Comparison of ENCODE assay signal across 22 cellular contexts in the genomic region with DNA sequence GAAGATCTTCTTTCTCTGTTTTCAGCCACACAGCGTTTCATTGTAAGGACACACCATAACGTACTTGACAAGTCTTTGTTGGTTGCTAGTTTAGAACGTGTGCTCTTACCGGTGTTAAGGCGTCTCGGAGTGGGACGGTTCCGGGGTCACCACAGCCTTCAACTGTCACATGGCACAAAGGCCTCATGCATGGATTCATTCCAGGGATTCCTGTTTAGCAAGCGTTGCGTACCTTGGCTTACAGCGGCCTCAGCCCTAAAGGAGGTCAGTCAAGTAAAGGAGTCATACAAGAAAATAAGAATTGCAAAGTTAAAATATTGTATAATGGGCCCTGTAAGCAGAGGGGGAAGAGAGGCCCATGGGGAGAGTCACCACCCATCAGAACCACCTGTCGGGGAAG. TPM values are rescaled to one million over a fixed set of nuclear protein-coding genes. Genes with fewer than 3 reads are reported as not detected.
DNase-seq lines count a peak whose midpoint lies in the region; ATAC-seq, FAIRE-seq and TF ChIP-seq lines count a peak whose summit lies in the region.
"Had no signal": no experiment of that assay in that cellular context is flagged by ENCODE, and none has a peak within 500 bp of the region (broad histone marks: within the 10 kb centered on the region; RNA-seq: fewer than 3 reads in every experiment).

No MANE protein-coding gene starts in this region.

- H2BK12ac ChIP-seq in neuronal stem cell (ENCODE audit: low read length), result no peak overlapping the region

- TF ChIP-seq EP300 in HepG2 (IDR thresholded peaks at IDR 0.05; ENCODE audit: low read depth in 2 of 2, low read length in 2 of 2), result no peak
- TF ChIP-seq EP300 in HepG2 (CRISPR knock-in tag; IDR thresholded peaks at IDR 0.05; ENCODE audit: borderline replicate concordance), result no peak

- H3K9me3 ChIP-seq in HepG2 (ENCODE audit: low read length) (no peaks in the 10 kb centered on the region), right lobe of liver (no peaks in the 10 kb centered on the region), neuronal stem cell (replicated peaks in 1 of 2; ENCODE audit: control insufficient read depth in 2 of 2, insufficient read depth in 1 of 2, low read depth in 1 of 2, low read length in 2 of 2) (no peaks in the 10 kb centered on the region)
- H3K9me3 ChIP-seq: A549 had no signal

- H3K27ac ChIP-seq in HepG2 (ENCODE audit: extremely low read length, insufficient read depth, low read length), result no peak overlapping the region
- no peak overlapping the region for H3K27ac ChIP-seq in right lobe of liver
- no peak overlapping the region for H3K27ac ChIP-seq in neuronal stem cell (replicated peaks; ENCODE audit: low read length)
- H3K27ac ChIP-seq: 22Rv1, A549, C4-2B had no signal

- no peak for TF ChIP-seq POLR2A in HepG2 (IDR thresholded peaks at IDR 0.05; ENCODE audit: insufficient read depth in 1 of 2, low read depth in 2 of 2, low read length in 2 of 2)
- TF ChIP-seq POLR2A in right lobe of liver (IDR thresholded peaks at IDR 0.05), result no peak

- no peak overlapping the region for H3K14ac ChIP-seq in neuronal stem cell (ENCODE audit: low read length)

- BruUV-seq in HepG2 (replicated peaks; lab: Mats Ljungman, UMichigan), result no TSS peak

- DNase-seq in HepG2 (ENCODE audit: low spot score) (no peak), right lobe of liver (no peak), kidney tubule cell (ENCODE audit: low spot score) (peak; percentile 31), neuronal stem cell (ENCODE audit: low spot score) (no peak), posterior vena cava (ENCODE audit: low spot score) (no peak), HK-2 (ENCODE audit: unreplicated experiment) (no peak)
- no peak for DNase-seq in activated T-cell treated with anti-CD3 and anti-CD28 coated beads, Interleukin-2, amount 50 U/mL, for 48 hours
- DNase-seq: AML-193; CD4-positive, alpha-beta memory T cell; HCEC 1CT had no signal

- H3K9ac ChIP-seq in HepG2 (ENCODE audit: insufficient read depth, low read depth, low read length), result no peak overlapping the region
- H3K9ac ChIP-seq in neuronal stem cell (ENCODE audit: low read depth, low read length, poor library complexity), result no peak overlapping the region

- H3K23ac ChIP-seq in neuronal stem cell (ENCODE audit: low read depth, low read length, poor library complexity), result no peak overlapping the region

- no peak for TF ChIP-seq RAD21 in HepG2 (CRISPR knock-in tag; IDR thresholded peaks at IDR 0.05)

- POLR2A ChIA-PET in HepG2 (lab: Yijun Ruan, JAX), result no interaction called here

- ATAC-seq in HepG2 (peak; percentile 37; the same call in 2 of the 3 replicates), right lobe of liver (no peak), HG03159 (IDR thresholded peaks at IDR 0.05; ENCODE audit: unreplicated experiment) (no peak)
- ATAC-seq: A549, GM23338 had no signal

- H3K79me2 ChIP-seq in HepG2 (ENCODE audit: insufficient read depth, low read length), result no peaks in the 10 kb centered on the region

- H3K4ac ChIP-seq in neuronal stem cell (ENCODE audit: low read length), result no peak overlapping the region

- in situ Hi-C loops in HepG2 (cut with HindIII; ENCODE audit: extremely low pct_ligation_motif_present, low pct_unique_long_range_greater_than_20kb), result no loop called here

- TF ChIP-seq CTCF in HepG2 (CRISPR knock-in tag; IDR thresholded peaks at IDR 0.05) (no peak), right lobe of liver (IDR thresholded peaks at IDR 0.05) (no peak)

- H3K4me2 ChIP-seq in HepG2 (ENCODE audit: low read depth, low read length) (peak overlapping the region; percentile 35; the same call in 1 of the 2 replicates), neuronal stem cell (ENCODE audit: insufficient read depth, low read length, poor library complexity, severe bottlenecking) (no peak overlapping the region)
- H3K4me2 ChIP-seq: A549, GM23338 had no signal

- WGBS in HepG2 (ENCODE audit: low lambda C conversion rate), result 23% methylated on average over 12 of the region's 12 CpGs
- 90% methylated on average over 9 of the region's 12 CpGs for WGBS in right lobe of liver (ENCODE audit: insufficient coverage, low coverage, low lambda C conversion rate, missing lambda C conversion rate)
- no CpG with 5 or more reads among the region's 12 CpGs for WGBS in neuronal stem cell (ENCODE audit: extremely low coverage in 2 of 2, insufficient read length in 2 of 2, insufficient replicate concordance in 1 of 2), 2 donors

- no peak overlapping the region for H4K8ac ChIP-seq in neuronal stem cell (ENCODE audit: low read depth, low read length)

- no peak overlapping the region for H2BK15ac ChIP-seq in neuronal stem cell (ENCODE audit: low read length)

- no peak for FAIRE-seq in HepG2 (lab: Jason Lieb, UNC)
- FAIRE-seq: A549, D721Med, G401.6, GM12891, GM19239, H54 had no signal

- H3K4me1 ChIP-seq in HepG2 (ENCODE audit: insufficient read depth, low read length) (peaks cover 9% of the 10 kb centered on the region; the same call in 1 of the 2 replicates), right lobe of liver (no peaks in the 10 kb centered on the region), neuronal stem cell (ENCODE audit: control insufficient read depth in 2 of 2, insufficient read depth in 1 of 2, low read depth in 1 of 2, low read length in 2 of 2) (peaks cover 2% of the 10 kb centered on the region in 2 donors)

- H3K36me3 ChIP-seq in HepG2 (replicated peaks in 1 of 2; ENCODE audit: control insufficient read depth in 1 of 2, insufficient read depth in 2 of 2, low read length in 2 of 2) (no peaks in the 10 kb centered on the region), right lobe of liver (no peaks in the 10 kb centered on the region), neuronal stem cell (replicated peaks in 1 of 2; ENCODE audit: control insufficient read depth in 2 of 2, insufficient read depth in 2 of 2, low read length in 2 of 2) (no peaks in the 10 kb centered on the region)

- no peak overlapping the region for H2BK5ac ChIP-seq in neuronal stem cell (ENCODE audit: low read length)

- no peak overlapping the region for H2AK5ac ChIP-seq in neuronal stem cell (ENCODE audit: low read depth, low read length)

- CTCF ChIA-PET in HepG2 (lab: Yijun Ruan, JAX; ENCODE audit: low intra/inter-chr PET ratio, low total read pairs), result no interaction called here

- no peaks in the 10 kb centered on the region for H4K20me1 ChIP-seq in HepG2 (ENCODE audit: insufficient read depth, low read length)

- H4K91ac ChIP-seq in neuronal stem cell (ENCODE audit: low read depth, low read length, poor library complexity), result no peak overlapping the region

- H3K18ac ChIP-seq in neuronal stem cell (ENCODE audit: low read length), result no peak overlapping the region

- no peaks in the 10 kb centered on the region for H3K79me1 ChIP-seq in neuronal stem cell (ENCODE audit: low read depth, low read length)

- H3K27me3 ChIP-seq in HepG2 (ENCODE audit: control insufficient read depth in 1 of 2, insufficient read depth in 2 of 2, low read length in 2 of 2) (peaks cover 0 to 28% of the 10 kb centered on the region in 2 experiments; a peak in 3 of 5 replicates), right lobe of liver (no peaks in the 10 kb centered on the region), neuronal stem cell (ENCODE audit: control insufficient read depth in 3 of 3, insufficient read depth in 3 of 3, low read depth in 1 of 3, low read length in 3 of 3) (peaks cover 0 to 22% (median 0%) of the 10 kb centered on the region in 3 experiments)

- H2BK120ac ChIP-seq in neuronal stem cell (ENCODE audit: low read depth, low read length), result no peak overlapping the region

- H3K4me3 ChIP-seq in HepG2 (replicated peaks in 1 of 3; ENCODE audit: insufficient read depth in 1 of 3, low read depth in 2 of 3, low read length in 3 of 3) (no peak overlapping the region), right lobe of liver (no peak overlapping the region), neuronal stem cell (ENCODE audit: low read length in 2 of 2) (no peak overlapping the region)
- H3K4me3 ChIP-seq: A549, GM23338 had no signal

- H2AFZ ChIP-seq in HepG2 (ENCODE audit: low read length) (no peak overlapping the region), neuronal stem cell (ENCODE audit: low read length) (peak overlapping the region; percentile 10)
- H2AFZ ChIP-seq: GM23338 had no signal

- intact Hi-C loops in HepG2 (cut with micrococcal nuclease; ENCODE audit: unreplicated experiment), result no loop called here
- intact Hi-C loops in right lobe of liver (cut with DNase I), result no loop called here
- intact Hi-C loops in posterior vena cava (cut with DNase I), result no loop called here

TF ChIP-seq in HepG2, 621 proteins besides CTCF, POLR2A, EP300 and RAD21:
- TF ChIP-seq LCORL (IDR thresholded peaks at IDR 0.05), result no peak
- no peak for TF ChIP-seq LCORL (CRISPR knock-in tag; IDR thresholded peaks at IDR 0.05)
- TF ChIP-seq KLF15 (CRISPR knock-in tag; IDR thresholded peaks at IDR 0.05; ENCODE audit: borderline replicate concordance), result no peak
- peak; percentile 72 for TF ChIP-seq TEAD3 (CRISPR knock-in tag; optimal IDR thresholded peaks at IDR 0.05; ENCODE audit: borderline replicate concordance)

RNA-seq across cellular contexts. Expression of a gene that starts 2.2 kb away (rescaled TPM):
- not detected in 2 replicates for total RNA-seq in HepG2 (2016; rRNA removed; fragmentation: Illumina TruSeq; extraction: Trizol)
- not detected in 2 replicates for total RNA-seq in HepG2 (2016; cell fraction: cytosol; rRNA removed; fragmentation: Illumina TruSeq; extraction: Trizol; ENCODE audit: low read depth)
- total RNA-seq in HepG2 (2016; cell fraction: insoluble cytoplasmic fraction; rRNA removed; fragmentation: Illumina TruSeq; extraction: Trizol), result not detected in 2 replicates
- not detected in 2 replicates for total RNA-seq in HepG2 (2016; cell fraction: membrane; rRNA removed; fragmentation: Illumina TruSeq; extraction: Trizol)
- not detected in 2 replicates for total RNA-seq in HepG2 (2016; cell fraction: nucleus; rRNA removed; fragmentation: Illumina TruSeq; extraction: Trizol)
- not detected in 2 replicates for polyA plus RNA-seq in HepG2 (2011; rRNA removed)
- not detected in 2 replicates for polyA plus RNA-seq in HepG2 (2011; cell fraction: cytosol; rRNA removed)
- not detected in 2 replicates for polyA plus RNA-seq in HepG2 (2011; cell fraction: nucleus; rRNA removed)
- not detected in 2 replicates for polyA plus RNA-seq in HepG2 (2012)
- polyA plus RNA-seq in HepG2 (2016; cell fraction: cytosol; fragmentation: Illumina TruSeq; extraction: Trizol; ENCODE audit: low read depth), result not detected in 2 replicates
- not detected in 2 replicates for polyA plus RNA-seq in HepG2 (2016; cell fraction: insoluble cytoplasmic fraction; fragmentation: Illumina TruSeq; extraction: Trizol; ENCODE audit: low read depth)
- polyA plus RNA-seq in HepG2 (2016; cell fraction: membrane; fragmentation: Illumina TruSeq; extraction: Trizol; ENCODE audit: low read depth), result not detected in 2 replicates
- polyA plus RNA-seq in HepG2 (2016; cell fraction: nucleus; fragmentation: Illumina TruSeq; extraction: Trizol; ENCODE audit: insufficient read depth, low read depth), result not detected in 2 replicates
- polyA minus RNA-seq in HepG2 (2011; rRNA and poly(A)+ RNA removed; ENCODE audit: low replicate concordance), result not detected in 2 replicates
- polyA minus RNA-seq in HepG2 (2011; cell fraction: cytosol; rRNA and poly(A)+ RNA removed), result not detected in 2 replicates
- polyA minus RNA-seq in HepG2 (2011; cell fraction: nucleus; rRNA and poly(A)+ RNA removed), result not detected in 2 replicates
- total RNA-seq in right lobe of liver, result not detected
- not detected for polyA plus RNA-seq in neuronal stem cell (2013, experiment 1 of 2)
- polyA plus RNA-seq in neuronal stem cell (2013, experiment 2 of 2), result not detected
- not detected for total RNA-seq in posterior vena cava
- total RNA-seq: CD4-positive, alpha-beta memory T cell; GM23338; HT-29 had no signal
- polyA plus RNA-seq: BJ; CD4-positive, alpha-beta memory T cell; GM23338 had no signal
